16 cellular contexts compared by ENCODE assay signal in genomic region chr19:6514926-6515325, GRCh38. TPM values are rescaled to one million over a fixed set of nuclear protein-coding genes. Genes with fewer than 3 reads are reported as not detected.
DNase-seq lines count a peak whose midpoint lies in the region; ATAC-seq lines count a peak whose summit lies in the region.
"Had no signal": no experiment of that assay in that cellular context is flagged by ENCODE, and none has a peak within 500 bp of the region (broad histone marks: within the 10 kb centered on the region; RNA-seq: fewer than 3 reads in every experiment).

No MANE protein-coding gene starts in this region.

- H3K27me3 Mint-ChIP-seq in activated T-cell treated with anti-CD3 and anti-CD28 coated beads, Interleukin-2, amount 50 U/mL, for 72 hours (ENCODE audit: low read depth), result no peaks in the 10 kb centered on the region
- H3K27me3 Mint-ChIP-seq in T-helper 17 cell, result no peaks in the 10 kb centered on the region
- H3K27me3 Mint-ChIP-seq in immature natural killer cell (ENCODE audit: low read depth in 3 of 3), result peaks cover 0 to 1% (median 1%) of the 10 kb centered on the region in 3 donors
- no peaks in the 10 kb centered on the region for H3K27me3 Mint-ChIP-seq in stimulated activated memory B cell treated with anti-CD40 and anti-IgM and Interleukin-4, amounts not matched to agents 10 μg/mL and 1 μg/mL and 100 μg/mL, for 72 hours

- no peak overlapping the region for H3K27ac Mint-ChIP-seq in activated T-cell treated with anti-CD3 and anti-CD28 coated beads, Interleukin-2, amount 50 U/mL, for 72 hours
- H3K27ac Mint-ChIP-seq in T-helper 17 cell (peak overlapping the region; percentile 71), immature natural killer cell (peak overlapping the region in 1 of 6 donors; percentile 66)
- no peak overlapping the region for H3K27ac Mint-ChIP-seq in stimulated activated memory B cell treated with anti-CD40 and anti-IgM and Interleukin-4, amounts not matched to agents 10 μg/mL and 1 μg/mL and 100 μg/mL, for 72 hours

- DNase-seq in activated T-cell treated with anti-CD3 and anti-CD28 coated beads, Interleukin-2, amount 50 U/mL, for 72 hours, result no peak
- DNase-seq in activated T-cell treated with anti-CD3 and anti-CD28 coated beads, Interleukin-2, amount 50 U/mL, for 48 hours, result no peak
- DNase-seq in T-helper 17 cell (no peak), immature natural killer cell (no peak), dedifferentiated amniotic fluid mesenchymal stem cell (ENCODE audit: extremely low spot score) (no peak), GF-D8 (lab: John Stamatoyannopoulos, UW) (no peak), hypothalamus (lab: John Stamatoyannopoulos, UW) (no peak)
- DNase-seq: cortex of kidney, hippocampal formation, kidney, NCI-H1417 treated with DMSO at 0.1 percent for 48 hours, NCI-H524 treated with DMSO at 0.1 percent for 48 hours had no signal

- H3K9me3 Mint-ChIP-seq in activated T-cell treated with anti-CD3 and anti-CD28 coated beads, Interleukin-2, amount 50 U/mL, for 72 hours, result no peaks in the 10 kb centered on the region
- H3K9me3 Mint-ChIP-seq in immature natural killer cell, result no peaks in the 10 kb centered on the region
- H3K9me3 Mint-ChIP-seq in stimulated activated memory B cell treated with anti-CD40 and anti-IgM and Interleukin-4, amounts not matched to agents 10 μg/mL and 1 μg/mL and 100 μg/mL, for 72 hours, result no peaks in the 10 kb centered on the region

- ATAC-seq in activated T-cell treated with anti-CD3 and anti-CD28 coated beads, Interleukin-2, amount 50 U/mL, for 72 hours (replicated peaks in 1 of 2), result no peak
- ATAC-seq in T-helper 17 cell, result no peak
- ATAC-seq in stimulated activated memory B cell treated with anti-CD40 and anti-IgM and Interleukin-4, amounts not matched to agents 10 μg/mL and 1 μg/mL and 100 μg/mL, for 72 hours, result no peak
- ATAC-seq: HepG2 had no signal

- no peaks in the 10 kb centered on the region for H3K9me3 ChIP-seq in T-helper 17 cell (ENCODE audit: control insufficient read depth, low read length, poor library complexity, severe bottlenecking)

- H3K4me3 Mint-ChIP-seq in activated T-cell treated with anti-CD3 and anti-CD28 coated beads, Interleukin-2, amount 50 U/mL, for 72 hours, result peak overlapping the region; percentile 39 to 77
- H3K4me3 Mint-ChIP-seq in T-helper 17 cell (peak overlapping the region; percentile 78), immature natural killer cell (peak overlapping the region in 4 of 5 donors; percentile 27 to 60 (median 54))
- H3K4me3 Mint-ChIP-seq in stimulated activated memory B cell treated with anti-CD40 and anti-IgM and Interleukin-4, amounts not matched to agents 10 μg/mL and 1 μg/mL and 100 μg/mL, for 72 hours, result peak overlapping the region; percentile 58

- peaks cover 44% of the 10 kb centered on the region for H3K4me1 Mint-ChIP-seq in activated T-cell treated with anti-CD3 and anti-CD28 coated beads, Interleukin-2, amount 50 U/mL, for 72 hours (ENCODE audit: low read depth)
- H3K4me1 Mint-ChIP-seq in T-helper 17 cell (peaks cover 30% of the 10 kb centered on the region), immature natural killer cell (peaks cover 27 to 29% of the 10 kb centered on the region in 2 donors)
- H3K4me1 Mint-ChIP-seq in stimulated activated memory B cell treated with anti-CD40 and anti-IgM and Interleukin-4, amounts not matched to agents 10 μg/mL and 1 μg/mL and 100 μg/mL, for 72 hours, result peaks cover 39% of the 10 kb centered on the region

- H3K36me3 Mint-ChIP-seq in activated T-cell treated with anti-CD3 and anti-CD28 coated beads, Interleukin-2, amount 50 U/mL, for 72 hours (ENCODE audit: insufficient read depth in 2 of 2), result no peaks in the 10 kb centered on the region
- H3K36me3 Mint-ChIP-seq in T-helper 17 cell (ENCODE audit: low read depth), result no peaks in the 10 kb centered on the region
- peaks cover 0 to 4% (median 0%) of the 10 kb centered on the region in 3 donors for H3K36me3 Mint-ChIP-seq in immature natural killer cell
- no peaks in the 10 kb centered on the region for H3K36me3 Mint-ChIP-seq in stimulated activated memory B cell treated with anti-CD40 and anti-IgM and Interleukin-4, amounts not matched to agents 10 μg/mL and 1 μg/mL and 100 μg/mL, for 72 hours
- H3K36me3 Mint-ChIP-seq: CD14-positive monocyte had no signal

RNA-seq across cellular contexts. Expression of gene TUBB4A, which starts 12.8 kb away (rescaled TPM):
- 10 to 100 TPM in 1 of 2 donors, 1 to 10 TPM in 1; 8.7 to 11.9 TPM for total RNA-seq in activated T-cell treated with anti-CD3 and anti-CD28 coated beads, Interleukin-2, amount 50 U/mL, for 72 hours
- total RNA-seq in T-helper 17 cell, result 1 to 10 TPM; 1.5 to 1.6 TPM
- polyA plus RNA-seq in immature natural killer cell, result 1 to 10 TPM in 2 of 3 donors, under 1 TPM in 1; 0.86 to 3.0 (median 1.3) TPM
- total RNA-seq: HepG2 had no signal
- polyA plus RNA-seq: CD14-positive monocyte, HepG2 had no signal

RNA-seq across cellular contexts. Expression of gene TNFSF9, which starts 15.9 kb away (rescaled TPM):
- total RNA-seq in activated T-cell treated with anti-CD3 and anti-CD28 coated beads, Interleukin-2, amount 50 U/mL, for 72 hours, result 1 to 10 TPM; 3.4 to 6.3 TPM
- total RNA-seq in T-helper 17 cell, result 1 to 10 TPM; 2.2 to 3.3 TPM
- 10 to 100 TPM in 1 of 3 donors, 1 to 10 TPM in 2; 1.3 to 16.0 (median 5.9) TPM for polyA plus RNA-seq in immature natural killer cell

RNA-seq across cellular contexts. Expression of gene DENND1C, which starts 33.3 kb away (rescaled TPM):
- 100 to 1,000 TPM in 1 of 2 donors, 10 to 100 TPM in 1; 92.1 to 105 TPM for total RNA-seq in activated T-cell treated with anti-CD3 and anti-CD28 coated beads, Interleukin-2, amount 50 U/mL, for 72 hours
- 100 to 1,000 TPM; 104 to 105 TPM for total RNA-seq in T-helper 17 cell
- polyA plus RNA-seq in immature natural killer cell, result 100 to 1,000 TPM in 1 of 3 donors, 10 to 100 TPM in 2; 29.0 to 120 (median 32.9) TPM
- total RNA-seq: M059J had no signal

RNA-seq across cellular contexts. Expression of gene CRB3, which starts 50.9 kb away (rescaled TPM):
- total RNA-seq in activated T-cell treated with anti-CD3 and anti-CD28 coated beads, Interleukin-2, amount 50 U/mL, for 72 hours, result 1 to 10 TPM; 3.9 to 5.0 TPM
- total RNA-seq in T-helper 17 cell, result 1 to 10 TPM; 1.4 to 1.5 TPM
- under 1 TPM in 1 of 3 donors, not detected in 2; 0.39 TPM for polyA plus RNA-seq in immature natural killer cell
- polyA plus RNA-seq: CD14-positive monocyte had no signal

RNA-seq across cellular contexts. Expression of gene SLC25A23, which starts 55.3 kb away (rescaled TPM):
- 10 to 100 TPM; 24.6 to 26.3 TPM for total RNA-seq in activated T-cell treated with anti-CD3 and anti-CD28 coated beads, Interleukin-2, amount 50 U/mL, for 72 hours
- 10 to 100 TPM in 1 of 2 donors, 1 to 10 TPM in 1; 9.6 to 11.3 TPM for total RNA-seq in T-helper 17 cell
- 10 to 100 TPM in 1 of 3 donors, 1 to 10 TPM in 1, under 1 TPM in 1; 0.61 to 14.7 (median 4.1) TPM for polyA plus RNA-seq in immature natural killer cell
